In genomic region chr21:32576011-32576410, GRCh38 we compare ENCODE assay signal across 25 cellular contexts. TPM values are rescaled to one million over a fixed set of nuclear protein-coding genes. Genes with fewer than 3 reads are reported as not detected.
"Had no signal": no experiment of that assay in that cellular context is flagged by ENCODE, and none has a peak within 500 bp of the region (broad histone marks: within the 10 kb centered on the region; RNA-seq: fewer than 3 reads in every experiment).

No MANE protein-coding gene starts in this region.

- H3K36me3 ChIP-seq: neutrophil, right lobe of liver, thyroid gland, transverse colon, upper lobe of right lung had no signal

- H3K27me3 ChIP-seq: heart left ventricle, neutrophil, right atrium auricular region, right lobe of liver, testis, thyroid gland, transverse colon, upper lobe of right lung had no signal

- H3K4me2 ChIP-seq: smooth muscle cell had no signal

- DNase-seq: heart left ventricle; hypothalamus; immature natural killer cell; left ventricle myocardium inferior; naive thymus-derived CD8-positive, alpha-beta T cell; occipital lobe; right lobe of liver; stimulated activated CD4-positive, alpha-beta T cell treated with anti-CD3 and anti-CD28 coated beads, Interleukin-1b, Interleukin-23, amount 100 ng/mL, for 48 hours; stimulated activated CD4-positive, alpha-beta T cell treated with anti-CD3 and anti-CD28 coated beads, Interleukin-2, amount 100 ng/mL, for 48 hours; stimulated activated CD4-positive, alpha-beta T cell treated with anti-CD3 and anti-CD28 coated beads, Interleukin-4, amount 100 ng/mL, for 4 hours; stimulated activated CD8-positive, alpha-beta memory T cell treated with anti-CD3 and anti-CD28 coated beads, Interleukin-4, amount 100 ng/mL, for 48 hours; stimulated activated naive CD4-positive, alpha-beta T cell treated with Interleukin-2 at 50 U/mL for 16 hours; stomach; testis; thyroid gland; transverse colon; upper lobe of right lung had no signal

- H3K27ac ChIP-seq: heart left ventricle, left ventricle myocardium inferior, neutrophil, right atrium auricular region, right lobe of liver, stomach, testis, thyroid gland, transverse colon, upper lobe of right lung had no signal

- H3K4me3 ChIP-seq: heart left ventricle, left ventricle myocardium inferior, lung, right atrium auricular region, right lobe of liver, smooth muscle cell, stomach, testis, thyroid gland, transverse colon, upper lobe of right lung had no signal

- FAIRE-seq: islet of Langerhans, urothelium cell line had no signal

- H3K4me1 ChIP-seq: heart left ventricle, left ventricle myocardium inferior, right atrium auricular region, right lobe of liver, stomach, testis, thyroid gland, transverse colon, upper lobe of right lung had no signal

- H3K9me3 ChIP-seq: heart left ventricle, left ventricle myocardium inferior, neutrophil, right atrium auricular region, right lobe of liver, stomach, testis, thyroid gland, transverse colon, upper lobe of right lung had no signal

RNA-seq across cellular contexts. Expression of gene TCP10L, which starts 9.3 kb away (rescaled TPM):
- total RNA-seq: pulmonary artery endothelial cell, skeletal muscle tissue, smooth muscle cell had no signal
